ENCODE assay signal across 25 cellular contexts in genomic region chr7:45176091-45176490, GRCh38. TPM values are rescaled to one million over a fixed set of nuclear protein-coding genes. Genes with fewer than 3 reads are reported as not detected.
A peak's percentile ranks its signal among the peaks of the same experiment; 100 is the strongest.
DNase-seq lines count a peak whose midpoint lies in the region; ATAC-seq and TF ChIP-seq lines count a peak whose summit lies in the region.
"Had no signal": no experiment of that assay in that cellular context is flagged by ENCODE, and none has a peak within 500 bp of the region (broad histone marks: within the 10 kb centered on the region; RNA-seq: fewer than 3 reads in every experiment).

No MANE protein-coding gene starts in this region.

- TF ChIP-seq CTCF in heart right ventricle (IDR thresholded peaks at IDR 0.05) (no peak), endodermal cell (conservative IDR thresholded peaks at IDR 0.05) (no peak), sigmoid colon (IDR thresholded peaks at IDR 0.05) (no peak), body of pancreas (IDR thresholded peaks at IDR 0.05) (no peak)

- no peak for ATAC-seq in left cardiac atrium
- no peak for ATAC-seq in heart right ventricle
- ATAC-seq in GM19463 (IDR thresholded peaks at IDR 0.05; ENCODE audit: unreplicated experiment): no peak
- ATAC-seq in body of pancreas: no peak
- ATAC-seq: HCT116 had no signal

- no peaks in the 10 kb centered on the region for H3K27me3 ChIP-seq in heart right ventricle
- H3K27me3 ChIP-seq in endodermal cell (ENCODE audit: control insufficient read depth, insufficient read depth, low read length, poor library complexity, severe bottlenecking): no peaks in the 10 kb centered on the region
- no peaks in the 10 kb centered on the region for H3K27me3 ChIP-seq in sigmoid colon
- no peaks in the 10 kb centered on the region for H3K27me3 ChIP-seq in body of pancreas

- peak; percentile 2 for DNase-seq in activated T-cell treated with anti-CD3 and anti-CD28 coated beads, Interleukin-2, amount 50 U/mL, for 1 hour
- DNase-seq in activated T-cell treated with anti-CD3 and anti-CD28 coated beads for 4 hours (no peak), left cardiac atrium (peak; percentile 0), heart right ventricle (no peak), endodermal cell (peak; percentile 20), sigmoid colon (peak; percentile 46), body of pancreas (no peak)
- DNase-seq: Calu3, DMS79 treated with DMSO at 0.1 percent for 48 hours, GF-D8, NCI-H1048, NCI-H1417 treated with DMSO at 0.1 percent for 48 hours, NCI-H187, NCI-H2081 treated with DMSO at 0.1 percent for 48 hours, NCI-H2171, NCI-H226, NCI-H510A, RPMI8226, SHP77 had no signal

- WGBS in heart right ventricle, 2 donors: 82 to 89% methylated on average over 5 of the region's 5 CpGs
- WGBS in endodermal cell (ENCODE audit: insufficient coverage in 1 of 2, insufficient read length in 1 of 2), 2 experiments: 88 to 90% methylated on average over 1 to 5 of the region's 5 CpGs
- 88 to 91% methylated on average over 5 of the region's 5 CpGs for WGBS in sigmoid colon, 2 donors
- WGBS in body of pancreas, 2 donors: 64 to 78% methylated on average over 5 of the region's 5 CpGs

- no peak overlapping the region for H3K27ac Mint-ChIP-seq in endodermal cell

- H3K4me1 ChIP-seq in heart right ventricle (peaks cover 0 to 42% (median 0%) of the 10 kb centered on the region in 9 donors), endodermal cell (ENCODE audit: control insufficient read depth, insufficient read depth, low read length) (no peaks in the 10 kb centered on the region), sigmoid colon (no peaks in the 10 kb centered on the region), body of pancreas (no peaks in the 10 kb centered on the region)

- H3K9me3 Mint-ChIP-seq in endodermal cell: no peaks in the 10 kb centered on the region

- H3K9ac ChIP-seq in endodermal cell (ENCODE audit: extremely low read depth, low read length, poor library complexity, severe bottlenecking): no peak overlapping the region

- peaks cover 7% of the 10 kb centered on the region for H3K27me3 Mint-ChIP-seq in endodermal cell (ENCODE audit: insufficient read depth)

- H3K4me3 ChIP-seq in heart right ventricle (no peak overlapping the region), endodermal cell (ENCODE audit: low read length) (no peak overlapping the region), sigmoid colon (no peak overlapping the region), body of pancreas (no peak overlapping the region)

- peaks cover 0 to 36% (median 0%) of the 10 kb centered on the region in 9 donors for H3K36me3 ChIP-seq in heart right ventricle
- no peaks in the 10 kb centered on the region for H3K36me3 ChIP-seq in endodermal cell (ENCODE audit: control insufficient read depth, insufficient read depth, low read length)
- H3K36me3 ChIP-seq in sigmoid colon: no peaks in the 10 kb centered on the region
- no peaks in the 10 kb centered on the region for H3K36me3 ChIP-seq in body of pancreas (replicated peaks in 1 of 2; ENCODE audit: insufficient read depth in 1 of 2, low read depth in 2 of 2)

- intact Hi-C loops in left cardiac atrium (cut with DNase I) (no loop called here), heart right ventricle (cut with DNase I) (no loop called here), sigmoid colon (cut with DNase I) (no loop called here), body of pancreas (cut with DNase I) (no loop called here)

- no peak overlapping the region for H3K4me3 Mint-ChIP-seq in endodermal cell

- no peaks in the 10 kb centered on the region for H3K36me3 Mint-ChIP-seq in endodermal cell (ENCODE audit: low read depth)

- no peaks in the 10 kb centered on the region for H3K4me1 Mint-ChIP-seq in endodermal cell

- TF ChIP-seq EP300 in sigmoid colon (IDR thresholded peaks at IDR 0.05): no peak

- no peak for TF ChIP-seq POLR2A in sigmoid colon (IDR thresholded peaks at IDR 0.05)
- TF ChIP-seq POLR2A in body of pancreas (IDR thresholded peaks at IDR 0.05): no peak

- H3K9me3 ChIP-seq in heart right ventricle (no peaks in the 10 kb centered on the region), endodermal cell (ENCODE audit: control insufficient read depth, low read length) (no peaks in the 10 kb centered on the region), sigmoid colon (no peaks in the 10 kb centered on the region), body of pancreas (no peaks in the 10 kb centered on the region)

- H3K27ac ChIP-seq in heart right ventricle (no peak overlapping the region), endodermal cell (ENCODE audit: low read depth, low read length) (no peak overlapping the region), sigmoid colon (no peak overlapping the region), body of pancreas (no peak overlapping the region)
- H3K27ac ChIP-seq: HL-60 had no signal

RNA-seq across cellular contexts. Expression of gene RAMP3, which starts 18.5 kb away (rescaled TPM):
- total RNA-seq in left cardiac atrium (10 to 100 TPM; 40.8 to 55.0 TPM), heart right ventricle (10 to 100 TPM; 12.7 to 40.8 (median 24.9) TPM), endodermal cell (not detected), sigmoid colon (10 to 100 TPM; 18.4 to 57.8 (median 33.7) TPM), body of pancreas (10 to 100 TPM; 14.0 to 23.1 TPM)
- polyA plus RNA-seq in heart right ventricle (10 to 100 TPM; 65.3 to 70.2 TPM), sigmoid colon (10 to 100 TPM in 1 of 3 donors, 1 to 10 TPM in 2; 2.5 to 26.0 (median 4.8) TPM)
- not detected for polyA plus RNA-seq in endodermal cell (2013, experiment 1 of 2)
- polyA plus RNA-seq in endodermal cell (2013, experiment 2 of 2): not detected
- total RNA-seq: A172, Calu3, H4 had no signal
- polyA plus RNA-seq: BJ had no signal

Comparison
In these comparisons a context has a peak if more than half of its experiments do, and no peak if none do; other contexts are left out.
1. DNase-seq: peak in activated T-cell treated with anti-CD3 and anti-CD28 coated beads, Interleukin-2, amount 50 U/mL, for 1 hour (single experiment), left cardiac atrium (single experiment), endodermal cell (single experiment) and sigmoid colon (single experiment); none in activated T-cell treated with anti-CD3 and anti-CD28 coated beads for 4 hours (single experiment), heart right ventricle (0 of 2) and body of pancreas (0 of 4).
2. RNA of gene RAMP3, which starts 18.5 kb away (total RNA-seq): 40.8 to 55.0 TPM in left cardiac atrium, 18.4 to 57.8 TPM in sigmoid colon, 12.7 to 40.8 TPM in heart right ventricle and 14.0 to 23.1 TPM in body of pancreas; not detected in endodermal cell; every median in the first group is over 10 times any median in the second.